ENCODE assay signal across 8 cellular contexts in the genomic region with DNA sequence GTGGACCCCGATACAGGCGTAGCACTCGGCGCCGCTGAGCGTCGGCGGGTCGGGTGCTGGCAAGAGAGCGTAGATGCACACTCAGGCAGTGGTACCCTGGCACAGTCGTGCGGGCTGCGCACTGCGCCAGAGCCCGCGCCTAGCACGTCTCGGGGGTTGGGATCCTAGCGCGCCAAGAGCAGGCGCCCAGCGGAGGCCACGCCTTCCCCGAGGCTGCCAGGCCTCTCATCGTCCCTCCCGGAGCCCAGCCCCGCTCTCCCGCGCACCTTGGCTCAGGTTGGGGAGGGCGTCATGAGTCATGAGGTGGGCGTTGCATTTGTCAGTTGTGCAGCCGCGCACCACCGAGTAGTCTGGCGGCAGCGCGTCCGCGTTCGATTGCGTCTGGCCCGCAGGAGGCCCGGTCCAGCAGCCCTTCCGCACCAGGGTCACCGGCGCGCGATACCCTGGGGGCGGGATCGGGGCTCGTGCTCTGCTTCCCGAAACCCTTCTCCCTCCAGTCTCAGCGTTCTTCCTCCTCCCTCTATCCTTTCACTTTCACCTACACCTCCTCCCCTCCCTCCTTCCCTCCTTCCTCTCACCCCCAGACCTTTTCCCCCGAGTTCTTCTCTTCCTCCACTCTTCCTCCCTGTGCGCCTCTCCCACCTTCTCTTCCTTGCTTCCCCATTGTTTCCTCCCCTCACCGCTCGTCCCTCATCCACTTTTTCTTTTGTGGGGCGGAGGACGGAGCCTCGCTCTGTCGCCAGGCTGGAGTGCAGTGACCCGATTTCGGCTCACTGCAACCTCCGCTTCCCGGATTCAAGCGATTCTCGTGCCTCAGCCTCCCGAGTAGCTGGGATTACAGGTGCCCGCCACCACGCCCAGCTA. TPM values are rescaled to one million over a fixed set of nuclear protein-coding genes. Genes with fewer than 3 reads are reported as not detected.
A peak's percentile ranks its signal among the peaks of the same experiment; 100 is the strongest.
DNase-seq lines count a peak whose midpoint lies in the region; ATAC-seq and TF ChIP-seq lines count a peak whose summit lies in the region.

No MANE protein-coding gene starts in this region.

- H3K9me3 ChIP-seq in esophagus squamous epithelium: no peaks in the 10 kb centered on the region
- no peaks in the 10 kb centered on the region for H3K9me3 ChIP-seq in tibial artery

- peak; percentile 52 for DNase-seq in DMS53 treated with DMSO at 0.1 percent for 48 hours (lab: John Stamatoyannopoulos, UW; ENCODE audit: unreplicated experiment)
- peak; percentile 94 for DNase-seq in NCI-H2196 (lab: John Stamatoyannopoulos, UW; ENCODE audit: unreplicated experiment)
- peak; percentile 67 for DNase-seq in activated T-cell treated with anti-CD3 and anti-CD28 coated beads for 48 hours (ENCODE audit: low read depth)
- no peak for DNase-seq in esophagus squamous epithelium (lab: John Stamatoyannopoulos, UW)
- DNase-seq in neural crest cell (ENCODE audit: low read depth, low spot score): no peak
- no peak for DNase-seq in tibial artery
- DNase-seq in NCI-H187 treated with DMSO at 0.1 percent for 48 hours (lab: John Stamatoyannopoulos, UW): no peak

- H3K36me3 Mint-ChIP-seq in neural crest cell (ENCODE audit: low read depth): no peaks in the 10 kb centered on the region

- peak overlapping the region; percentile 42 to 77 (median 58) for H3K4me3 ChIP-seq in esophagus squamous epithelium
- H3K4me3 ChIP-seq in tibial artery: peak overlapping the region; percentile 38 to 46

- peak overlapping the region; percentile 49 for H3K4me3 Mint-ChIP-seq in neural crest cell

- no peaks in the 10 kb centered on the region for H3K9me3 Mint-ChIP-seq in neural crest cell

- peaks cover 78% of the 10 kb centered on the region for H3K27me3 Mint-ChIP-seq in neural crest cell (ENCODE audit: low read depth)

- intact Hi-C loops in esophagus squamous epithelium (cut with DNase I) (no loop called here), tibial artery (cut with DNase I; ENCODE audit: low total_unique reads) (no loop called here)

- no peak for ATAC-seq in HG02571 (IDR thresholded peaks at IDR 0.05; ENCODE audit: unreplicated experiment)

- TF ChIP-seq CTCF in esophagus squamous epithelium (IDR thresholded peaks at IDR 0.05) (no peak), neural crest cell (conservative IDR thresholded peaks at IDR 0.05) (no peak), tibial artery (IDR thresholded peaks at IDR 0.05) (no peak)

- H3K27me3 ChIP-seq in esophagus squamous epithelium: peaks cover 0 to 40% (median 0%) of the 10 kb centered on the region in 4 donors
- H3K27me3 ChIP-seq in tibial artery: peaks cover 0 to 58% of the 10 kb centered on the region in 2 donors

- WGBS in esophagus squamous epithelium, 2 donors: 12 to 19% methylated on average over 37 to 38 of the region's 70 CpGs

- H3K27ac ChIP-seq in esophagus squamous epithelium: peak overlapping the region; percentile 66 to 80 (median 80)
- H3K27ac ChIP-seq in tibial artery: no peak overlapping the region

- peak in 2 of 4 donors; percentile 50 to 82 for TF ChIP-seq POLR2A in esophagus squamous epithelium (IDR thresholded peaks at IDR 0.05)

- no peaks in the 10 kb centered on the region for H3K36me3 ChIP-seq in esophagus squamous epithelium
- H3K36me3 ChIP-seq in tibial artery: no peaks in the 10 kb centered on the region

- H3K4me1 ChIP-seq in esophagus squamous epithelium: peaks cover 11 to 22% (median 13%) of the 10 kb centered on the region in 3 donors
- peaks cover 0 to 13% (median 6%) of the 10 kb centered on the region in 4 donors for H3K4me1 ChIP-seq in tibial artery

- no peak overlapping the region for H3K27ac Mint-ChIP-seq in neural crest cell (ENCODE audit: unreplicated experiment)

- peaks cover 4% of the 10 kb centered on the region for H3K4me1 Mint-ChIP-seq in neural crest cell

RNA-seq across cellular contexts. Expression of gene LYPD5, which starts 3.5 kb away (rescaled TPM):
- total RNA-seq in esophagus squamous epithelium (10 to 100 TPM in 3 of 4 donors, 1 to 10 TPM in 1; 9.9 to 32.0 (median 22.4) TPM), neural crest cell (0.25 TPM in 1 of 2 replicates, not detected in the other)

RNA-seq across cellular contexts. Expression of gene KCNN4, which starts 18.0 kb away (rescaled TPM):
- 10 to 100 TPM in 1 of 4 donors, 1 to 10 TPM in 3; 3.2 to 16.9 (median 5.3) TPM for total RNA-seq in esophagus squamous epithelium
- total RNA-seq in neural crest cell: 2.2 and 2.8 TPM in 2 replicates

RNA-seq across cellular contexts. Expression of gene ZNF283, which starts 28.3 kb away (rescaled TPM):
- total RNA-seq in esophagus squamous epithelium (10 to 100 TPM in 1 of 4 donors, 1 to 10 TPM in 3; 1.5 to 19.1 (median 6.5) TPM), neural crest cell (13.6 and 14.7 TPM in 2 replicates)

RNA-seq across cellular contexts. Expression of gene SMG9, which starts 44.0 kb away (rescaled TPM):
- total RNA-seq in esophagus squamous epithelium (10 to 100 TPM; 16.0 to 22.7 (median 21.1) TPM), neural crest cell (87.0 and 87.6 TPM in 2 replicates)

Comparison
In these comparisons a context has a peak if more than half of its experiments do, and no peak if none do; other contexts are left out.
1. DNase-seq: peak in DMS53 treated with DMSO at 0.1 percent for 48 hours (single experiment), NCI-H2196 (single experiment) and activated T-cell treated with anti-CD3 and anti-CD28 coated beads for 48 hours (single experiment); none in esophagus squamous epithelium (single experiment), neural crest cell (single experiment), tibial artery (0 of 2) and NCI-H187 treated with DMSO at 0.1 percent for 48 hours (single experiment).
2. H3K27ac ChIP-seq: peak in esophagus squamous epithelium (4 of 4); none in tibial artery (0 of 2).